ENCODE assay signal across 1 cellular context in the genomic region with DNA sequence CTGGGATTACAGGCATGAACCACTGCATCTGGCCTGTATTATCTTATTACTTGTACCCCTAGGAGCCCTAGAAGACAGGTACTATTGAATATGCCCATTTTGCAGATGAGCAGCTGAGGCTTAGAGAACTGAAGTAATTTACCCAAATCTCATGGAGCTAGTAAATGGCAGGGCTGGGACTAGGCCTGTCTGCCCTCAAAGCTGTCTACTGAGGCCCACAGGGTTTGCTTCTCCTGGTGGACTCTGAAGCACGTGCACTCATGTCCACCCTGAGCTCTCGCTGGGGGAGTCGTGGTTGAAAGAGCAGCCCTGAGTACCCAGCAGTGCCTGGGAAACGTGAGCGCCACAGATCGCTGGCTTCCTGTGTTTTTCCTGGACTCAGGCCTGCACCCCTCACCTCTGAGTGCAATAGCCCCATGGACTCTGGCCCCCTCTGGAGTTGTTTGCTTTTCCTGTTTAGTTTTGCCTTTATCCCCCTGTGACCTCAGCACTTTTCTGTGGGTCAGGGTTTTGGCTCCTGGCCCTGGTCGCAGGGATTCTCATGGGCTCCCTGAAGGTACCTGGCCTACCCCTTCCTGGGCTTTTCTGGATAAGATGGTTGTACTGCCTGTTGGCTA.
A peak's percentile ranks its signal among the peaks of the same experiment; 100 is the strongest.
TF ChIP-seq lines count a peak whose summit lies in the region.

No MANE protein-coding gene starts in this region.

TF ChIP-seq in HEK293, 187 proteins besides CTCF, POLR2A, EP300 and RAD21 (continued from another document):
- TF ChIP-seq, protein P1, sequence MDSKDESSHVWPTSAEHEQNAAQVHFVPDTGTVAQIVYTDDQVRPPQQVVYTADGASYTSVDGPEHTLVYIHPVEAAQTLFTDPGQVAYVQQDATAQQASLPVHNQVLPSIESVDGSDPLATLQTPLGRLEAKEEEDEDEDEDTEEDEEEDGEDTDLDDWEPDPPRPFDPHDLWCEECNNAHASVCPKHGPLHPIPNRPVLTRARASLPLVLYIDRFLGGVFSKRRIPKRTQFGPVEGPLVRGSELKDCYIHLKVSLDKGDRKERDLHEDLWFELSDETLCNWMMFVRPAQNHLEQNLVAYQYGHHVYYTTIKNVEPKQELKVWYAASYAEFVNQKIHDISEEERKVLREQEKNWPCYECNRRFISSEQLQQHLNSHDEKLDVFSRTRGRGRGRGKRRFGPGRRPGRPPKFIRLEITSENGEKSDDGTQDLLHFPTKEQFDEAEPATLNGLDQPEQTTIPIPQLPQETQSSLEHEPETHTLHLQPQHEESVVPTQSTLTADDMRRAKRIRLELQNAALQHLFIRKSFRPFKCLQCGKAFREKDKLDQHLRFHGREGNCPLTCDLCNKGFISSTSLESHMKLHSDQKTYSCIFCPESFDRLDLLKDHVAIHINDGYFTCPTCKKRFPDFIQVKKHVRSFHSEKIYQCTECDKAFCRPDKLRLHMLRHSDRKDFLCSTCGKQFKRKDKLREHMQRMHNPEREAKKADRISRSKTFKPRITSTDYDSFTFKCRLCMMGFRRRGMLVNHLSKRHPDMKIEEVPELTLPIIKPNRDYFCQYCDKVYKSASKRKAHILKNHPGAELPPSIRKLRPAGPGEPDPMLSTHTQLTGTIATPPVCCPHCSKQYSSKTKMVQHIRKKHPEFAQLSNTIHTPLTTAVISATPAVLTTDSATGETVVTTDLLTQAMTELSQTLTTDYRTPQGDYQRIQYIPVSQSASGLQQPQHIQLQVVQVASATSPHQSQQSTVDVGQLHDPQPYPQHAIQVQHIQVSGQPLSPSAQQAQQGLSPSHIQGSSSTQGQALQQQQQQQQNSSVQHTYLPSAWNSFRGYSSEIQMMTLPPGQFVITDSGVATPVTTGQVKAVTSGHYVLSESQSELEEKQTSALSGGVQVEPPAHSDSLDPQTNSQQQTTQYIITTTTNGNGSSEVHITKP (tag by site-specific recombination; IDR thresholded peaks at IDR 0.05), result 0 out of 2 replicates have a peak, but pooled peaks have one; percentile 14
- TF ChIP-seq, protein P2, sequence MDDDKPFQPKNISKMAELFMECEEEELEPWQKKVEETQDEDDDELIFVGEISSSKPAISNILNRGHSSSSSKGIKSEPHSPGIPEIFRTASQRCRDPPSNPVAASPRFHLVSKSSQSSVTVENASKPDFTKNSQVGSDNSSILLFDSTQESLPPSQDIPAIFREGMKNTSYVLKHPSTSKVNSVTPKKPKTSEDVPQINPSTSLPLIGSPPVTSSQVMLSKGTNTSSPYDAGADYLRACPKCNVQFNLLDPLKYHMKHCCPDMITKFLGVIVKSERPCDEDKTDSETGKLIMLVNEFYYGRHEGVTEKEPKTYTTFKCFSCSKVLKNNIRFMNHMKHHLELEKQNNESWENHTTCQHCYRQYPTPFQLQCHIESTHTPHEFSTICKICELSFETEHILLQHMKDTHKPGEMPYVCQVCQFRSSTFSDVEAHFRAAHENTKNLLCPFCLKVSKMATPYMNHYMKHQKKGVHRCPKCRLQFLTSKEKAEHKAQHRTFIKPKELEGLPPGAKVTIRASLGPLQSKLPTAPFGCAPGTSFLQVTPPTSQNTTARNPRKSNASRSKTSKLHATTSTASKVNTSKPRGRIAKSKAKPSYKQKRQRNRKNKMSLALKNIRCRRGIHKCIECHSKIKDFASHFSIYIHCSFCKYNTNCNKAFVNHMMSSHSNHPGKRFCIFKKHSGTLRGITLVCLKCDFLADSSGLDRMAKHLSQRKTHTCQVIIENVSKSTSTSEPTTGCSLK (tag by site-specific recombination; IDR thresholded peaks at IDR 0.05), result no peak
- TF ChIP-seq, protein P3, sequence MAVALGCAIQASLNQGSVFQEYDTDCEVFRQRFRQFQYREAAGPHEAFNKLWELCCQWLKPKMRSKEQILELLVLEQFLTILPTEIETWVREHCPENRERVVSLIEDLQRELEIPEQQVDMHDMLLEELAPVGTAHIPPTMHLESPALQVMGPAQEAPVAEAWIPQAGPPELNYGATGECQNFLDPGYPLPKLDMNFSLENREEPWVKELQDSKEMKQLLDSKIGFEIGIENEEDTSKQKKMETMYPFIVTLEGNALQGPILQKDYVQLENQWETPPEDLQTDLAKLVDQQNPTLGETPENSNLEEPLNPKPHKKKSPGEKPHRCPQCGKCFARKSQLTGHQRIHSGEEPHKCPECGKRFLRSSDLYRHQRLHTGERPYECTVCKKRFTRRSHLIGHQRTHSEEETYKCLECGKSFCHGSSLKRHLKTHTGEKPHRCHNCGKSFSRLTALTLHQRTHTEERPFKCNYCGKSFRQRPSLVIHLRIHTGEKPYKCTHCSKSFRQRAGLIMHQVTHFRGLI (tag by site-specific recombination; IDR thresholded peaks at IDR 0.05), result no peak
- no peak for TF ChIP-seq ZFP69B (tag by site-specific recombination; IDR thresholded peaks at IDR 0.05)
